In the genomic region with DNA sequence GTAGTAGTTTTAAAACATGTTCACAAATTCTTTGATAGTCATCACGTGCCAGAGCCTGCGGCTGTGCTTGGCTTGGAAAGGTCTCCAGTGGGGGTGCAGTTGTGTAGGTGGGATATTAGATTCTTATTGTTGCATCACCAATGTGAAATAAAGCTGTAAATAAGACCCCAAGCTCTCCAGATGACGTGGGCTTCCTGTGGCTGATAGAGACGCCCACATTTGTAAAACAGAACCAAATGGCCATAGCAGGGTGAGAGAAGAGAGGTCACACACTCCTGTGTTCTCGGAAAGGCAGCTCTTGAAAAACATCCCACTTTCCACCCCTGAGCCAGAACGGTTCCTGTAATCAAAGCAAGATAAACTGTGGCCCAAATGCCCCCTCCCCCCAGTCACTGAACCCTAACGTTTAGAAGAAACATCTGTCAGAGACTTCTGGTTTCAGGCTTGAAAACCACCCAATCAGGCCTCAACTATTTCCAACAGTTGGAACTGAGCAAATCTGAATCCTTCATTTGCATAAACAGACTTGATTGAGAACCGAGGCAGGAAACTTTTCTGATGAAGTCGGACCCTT, we compare ENCODE assay signal across 11 cellular contexts. TPM values are rescaled to one million over a fixed set of nuclear protein-coding genes. Genes with fewer than 3 reads are reported as not detected.
DNase-seq lines count a peak whose midpoint lies in the region; ATAC-seq, FAIRE-seq and TF ChIP-seq lines count a peak whose summit lies in the region.
"Had no signal": no experiment of that assay in that cellular context is flagged by ENCODE, and none has a peak within 500 bp of the region (broad histone marks: within the 10 kb centered on the region; RNA-seq: fewer than 3 reads in every experiment).

No MANE protein-coding gene starts in this region.

- H3K27me3 Mint-ChIP-seq in progenitor cell of endocrine pancreas = peaks cover 3% of the 10 kb centered on the region

- no peak overlapping the region for H3K4me3 ChIP-seq in OCI-LY1 (ENCODE audit: low read depth, low read length, poor library complexity, severe bottlenecking)
- H3K4me3 ChIP-seq in coronary artery = no peak overlapping the region
- no peak overlapping the region for H3K4me3 ChIP-seq in smooth muscle cell
- H3K4me3 ChIP-seq: SJCRH30 had no signal

- peak overlapping the region; percentile 32; the same call in 1 of the 2 replicates for H2AFZ ChIP-seq in OCI-LY1 (ENCODE audit: low read length)
- no peak overlapping the region for H2AFZ ChIP-seq in smooth muscle cell (ENCODE audit: low read depth)

- H3K4me1 ChIP-seq in OCI-LY1 (ENCODE audit: insufficient read depth, low read length, severe bottlenecking) = peaks cover 12% of the 10 kb centered on the region
- H3K4me1 ChIP-seq in smooth muscle cell (ENCODE audit: low read depth) = no peaks in the 10 kb centered on the region
- H3K4me1 ChIP-seq: SJCRH30 had no signal

- no peaks in the 10 kb centered on the region for H3K9me3 Mint-ChIP-seq in progenitor cell of endocrine pancreas (ENCODE audit: low read depth)

- TF ChIP-seq POLR2A in GM12891 (IDR thresholded peaks at IDR 0.05; ENCODE audit: low read depth, low read length) = no peak

- ATAC-seq in GM21367 (IDR thresholded peaks at IDR 0.05; ENCODE audit: unreplicated experiment) = peak; percentile 60

- no peak for FAIRE-seq in GM12891 (lab: Jason Lieb, UNC)
- FAIRE-seq: keratinocyte had no signal

- H3K4me1 Mint-ChIP-seq in progenitor cell of endocrine pancreas (ENCODE audit: low read depth) = peaks cover 2% of the 10 kb centered on the region

- no peaks in the 10 kb centered on the region for H3K36me3 Mint-ChIP-seq in progenitor cell of endocrine pancreas (ENCODE audit: insufficient read depth)

- no peak overlapping the region for H3K9ac ChIP-seq in OCI-LY1 (ENCODE audit: low read length)
- no peak overlapping the region for H3K9ac ChIP-seq in smooth muscle cell (ENCODE audit: low read depth)

- H3K4me2 ChIP-seq in OCI-LY1 (ENCODE audit: low read length) (0 out of 2 replicates have a peak overlapping the region, but pooled peaks have one; percentile 3), smooth muscle cell (no peak overlapping the region)

- H3K9me3 ChIP-seq in OCI-LY1 (ENCODE audit: low read length) = no peaks in the 10 kb centered on the region
- H3K9me3 ChIP-seq in smooth muscle cell (replicated peaks; ENCODE audit: low read depth) = no peaks in the 10 kb centered on the region
- H3K9me3 ChIP-seq: SJCRH30 had no signal

- TF ChIP-seq CTCF in OCI-LY1 (IDR thresholded peaks at IDR 0.05; ENCODE audit: low read length) (no peak), coronary artery (IDR thresholded peaks at IDR 0.05) (no peak), progenitor cell of endocrine pancreas (IDR thresholded peaks at IDR 0.05; ENCODE audit: unreplicated experiment) (no peak), smooth muscle cell (IDR thresholded peaks at IDR 0.05; ENCODE audit: borderline replicate concordance, insufficient read depth, poor library complexity, severe bottlenecking) (no peak)

- H3F3A ChIP-seq in OCI-LY1 (ENCODE audit: insufficient read depth, low read length) = no peaks in the 10 kb centered on the region
- H3F3A ChIP-seq in smooth muscle cell (ENCODE audit: low read depth) = no peaks in the 10 kb centered on the region

- H3K27ac ChIP-seq in OCI-LY1 (ENCODE audit: low read depth, low read length, poor library complexity, severe bottlenecking) (peak overlapping the region; percentile 58), coronary artery (no peak overlapping the region), smooth muscle cell (ENCODE audit: low read depth) (no peak overlapping the region)
- H3K27ac ChIP-seq: SJCRH30 had no signal

- no peak overlapping the region for H3K27ac Mint-ChIP-seq in progenitor cell of endocrine pancreas

- H3K4me3 Mint-ChIP-seq in progenitor cell of endocrine pancreas (ENCODE audit: low read depth) = no peak overlapping the region

- H3K36me3 ChIP-seq in OCI-LY1 (ENCODE audit: insufficient read depth, low read length) (no peaks in the 10 kb centered on the region; the same call in 1 of the 2 replicates), smooth muscle cell (ENCODE audit: low read depth) (no peaks in the 10 kb centered on the region)
- H3K36me3 ChIP-seq: SJCRH30 had no signal

- H3K27me3 ChIP-seq in OCI-LY1 (ENCODE audit: insufficient read depth, low read length) (no peaks in the 10 kb centered on the region), smooth muscle cell (ENCODE audit: low read depth) (no peaks in the 10 kb centered on the region)
- H3K27me3 ChIP-seq: SJCRH30 had no signal

- DNase-seq in GM12891 (ENCODE audit: insufficient read length, low spot score) (no peak), germinal center (ENCODE audit: low spot score) (peak; percentile 13), coronary artery (ENCODE audit: low spot score) (no peak), progenitor cell of endocrine pancreas (ENCODE audit: low spot score, unreplicated experiment) (no peak), amniotic stem cell (lab: John Stamatoyannopoulos, UW) (no peak), smooth muscle cell (lab: John Stamatoyannopoulos, UW; ENCODE audit: unreplicated experiment) (no peak)
- DNase-seq: NCI-H2171, SJCRH30 had no signal

- WGBS in smooth muscle cell (ENCODE audit: low lambda C conversion rate) = 60% methylated on average over 9 of the region's 9 CpGs

- H4K20me1 ChIP-seq in OCI-LY1 (ENCODE audit: insufficient read depth, low read length) (no peaks in the 10 kb centered on the region), smooth muscle cell (ENCODE audit: low read depth) (no peaks in the 10 kb centered on the region)

- no peaks in the 10 kb centered on the region for H3K9me2 ChIP-seq in OCI-LY1 (ENCODE audit: low read depth, low read length)

- H3K79me2 ChIP-seq in OCI-LY1 (ENCODE audit: insufficient read depth, low read length) (no peaks in the 10 kb centered on the region), smooth muscle cell (ENCODE audit: low read depth) (no peaks in the 10 kb centered on the region)

TF ChIP-seq in GM12891, 5 proteins besides CTCF, POLR2A, EP300 and RAD21:
- TF ChIP-seq POLR2AphosphoS5 (IDR thresholded peaks at IDR 0.05; ENCODE audit: low read depth, low read length) (no peak), POU2F2 (IDR thresholded peaks at IDR 0.05; ENCODE audit: low read depth, low read length) (peak; percentile 42; the same call in 1 of the 2 replicates)

RNA-seq across cellular contexts. Expression of gene NTPCR, which starts 6.6 kb away (rescaled TPM):
- 39.1 TPM for polyA plus RNA-seq in GM12891 (2012; ENCODE audit: low read depth, missing spikeins)
- total RNA-seq in progenitor cell of endocrine pancreas = 59.0 and 60.1 TPM in 2 replicates
- 39.2 and 40.9 TPM in 2 replicates for total RNA-seq in smooth muscle cell
- 54.3 and 59.2 TPM in 2 replicates for polyA plus RNA-seq in smooth muscle cell
